ENCODE assay signal across 13 cellular contexts in the genomic region with DNA sequence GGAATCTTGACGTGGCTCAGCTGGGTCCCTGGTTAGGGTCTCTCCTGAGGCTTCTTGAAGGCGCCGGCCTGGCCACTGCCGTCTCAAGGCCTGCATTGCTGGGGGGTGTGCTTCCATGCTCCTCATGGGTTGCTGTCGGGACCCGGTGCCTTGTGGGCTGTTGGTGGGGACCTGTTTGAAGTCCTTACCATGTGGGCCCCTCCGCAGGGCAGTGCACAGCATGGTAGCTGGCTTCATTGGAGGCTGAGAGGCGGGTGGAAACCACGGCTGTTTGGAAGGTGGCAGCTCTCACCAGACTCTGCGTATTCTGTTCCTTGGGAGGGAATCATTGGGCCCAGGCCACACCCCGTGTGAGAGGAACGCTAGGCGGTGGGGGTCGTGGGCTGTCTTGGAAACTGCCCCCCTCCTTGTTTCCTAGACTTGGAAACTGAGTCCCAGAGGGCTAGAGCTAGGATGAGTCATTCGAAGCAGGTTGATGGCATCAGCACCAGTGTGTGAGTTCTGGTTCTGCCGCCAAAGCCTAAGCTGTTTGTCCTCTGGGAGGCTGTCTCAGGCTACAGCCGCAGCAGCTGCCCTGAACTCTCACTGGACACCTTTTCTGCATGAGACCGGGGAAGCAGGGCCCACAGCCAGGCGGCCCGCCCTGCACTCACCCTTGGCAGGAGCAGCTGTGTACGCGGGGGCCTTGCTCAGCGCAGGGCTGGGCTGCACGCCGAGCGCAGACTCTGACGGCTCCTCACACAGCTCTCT. TPM values are rescaled to one million over a fixed set of nuclear protein-coding genes. Genes with fewer than 3 reads are reported as not detected.
DNase-seq lines count a peak whose midpoint lies in the region; ATAC-seq and TF ChIP-seq lines count a peak whose summit lies in the region.
"Had no signal": no experiment of that assay in that cellular context is flagged by ENCODE, and none has a peak within 500 bp of the region (broad histone marks: within the 10 kb centered on the region; RNA-seq: fewer than 3 reads in every experiment).

No MANE protein-coding gene starts in this region.

- H3K36me3 Mint-ChIP-seq in effector memory CD8-positive, alpha-beta T cell (ENCODE audit: insufficient read depth): no peaks in the 10 kb centered on the region

- dilution Hi-C loops in IMR-90 (cut with HindIII; ENCODE audit: low sequenced_read_pairs, unreplicated experiment) (no loop called here), mammary epithelial cell (cut with HindIII; ENCODE audit: low sequenced_read_pairs) (no loop called here)

- ATAC-seq in IMR-90 (ENCODE audit: low read depth): peak; percentile 49
- peak; percentile 97 to 98 for ATAC-seq in gastrocnemius medialis
- ATAC-seq in effector memory CD8-positive, alpha-beta T cell (replicated peaks): no peak
- ATAC-seq: stimulated activated memory B cell treated with anti-CD40 and anti-IgM and Interleukin-4, amounts not matched to agents 10 μg/mL and 1 μg/mL and 100 μg/mL, for 72 hours had no signal

- no peak overlapping the region for H2BK5ac ChIP-seq in IMR-90 (ENCODE audit: low read depth, low read length, poor library complexity, severe bottlenecking)

- H3K9me3 Mint-ChIP-seq in effector memory CD8-positive, alpha-beta T cell: no peaks in the 10 kb centered on the region

- H3K4me3 Mint-ChIP-seq in effector memory CD8-positive, alpha-beta T cell: no peak overlapping the region
- H3K4me3 Mint-ChIP-seq: naive B cell; stimulated activated memory B cell treated with anti-CD40 and anti-IgM and Interleukin-4, amounts not matched to agents 10 μg/mL and 1 μg/mL and 100 μg/mL, for 72 hours had no signal

- H3K4me2 ChIP-seq in IMR-90 (ENCODE audit: low read depth, low read length) (no peak overlapping the region), mammary epithelial cell (ENCODE audit: insufficient read depth, low read depth, low read length) (no peak overlapping the region)
- H3K4me2 ChIP-seq: BLaER1 had no signal

- intact Hi-C loops in IMR-90 (cut with micrococcal nuclease) (no loop called here), gastrocnemius medialis (cut with DNase I; ENCODE audit: low total_unique reads) (loop anchor here (1.0 to 5.0 kb wide), 4 partner anchors 17 to 108 kb away; no protein-coding TSS in a partner anchor), mammary epithelial cell (cut with micrococcal nuclease) (no loop called here)

- no peak overlapping the region for H2BK15ac ChIP-seq in IMR-90 (ENCODE audit: low read depth, low read length)

- H3K9me3 ChIP-seq in IMR-90 (ENCODE audit: control insufficient read depth, insufficient read depth, low read length) (no peaks in the 10 kb centered on the region), gastrocnemius medialis (no peaks in the 10 kb centered on the region), WERI-Rb-1 (ENCODE audit: severe bottlenecking) (peaks cover 3% of the 10 kb centered on the region), mammary epithelial cell (replicated peaks; ENCODE audit: insufficient read depth, low read length) (no peaks in the 10 kb centered on the region)

- H3K4me3 ChIP-seq in IMR-90 (ENCODE audit: insufficient read depth, low read depth, low read length) (no peak overlapping the region), coronary artery (no peak overlapping the region), gastrocnemius medialis (peak overlapping the region in 2 of 4 donors; percentile 3 to 14), WERI-Rb-1 (ENCODE audit: low read depth, low read length) (no peak overlapping the region), mammary epithelial cell (replicated peaks in 1 of 3; ENCODE audit: insufficient read depth in 1 of 3, low read depth in 2 of 3, low read length in 3 of 3) (no peak overlapping the region)
- H3K4me3 ChIP-seq: BLaER1 had no signal

- H3K9ac ChIP-seq in IMR-90 (ENCODE audit: low read depth, low read length) (no peak overlapping the region), mammary epithelial cell (ENCODE audit: insufficient read depth, low read length) (no peak overlapping the region)
- H3K9ac ChIP-seq: BLaER1 had no signal

- H3K79me2 ChIP-seq in mammary epithelial cell (ENCODE audit: insufficient read depth, low read length): peaks cover 33% of the 10 kb centered on the region

- no peak overlapping the region for H2BK20ac ChIP-seq in IMR-90 (ENCODE audit: low read depth, low read length)

- 86% methylated on average over 8 of the region's 27 CpGs; no CpG with 5 or more reads in 1 of the 2 experiments for WGBS in IMR-90 (ENCODE audit: extremely low coverage in 2 of 2, insufficient read length in 1 of 2), 2 experiments
- 95% methylated on average over 20 of the region's 27 CpGs for WGBS in mammary epithelial cell (ENCODE audit: low coverage, missing lambda C conversion rate)

- H3K4me1 Mint-ChIP-seq in effector memory CD8-positive, alpha-beta T cell (ENCODE audit: low read depth in 2 of 2): peaks cover 9 to 14% of the 10 kb centered on the region in 2 donors

- H4K20me1 ChIP-seq in IMR-90 (ENCODE audit: insufficient read depth, low read length) (peaks cover 20% of the 10 kb centered on the region), mammary epithelial cell (ENCODE audit: insufficient read depth, low read length) (peaks cover 7% of the 10 kb centered on the region)

- H2BK120ac ChIP-seq in IMR-90 (ENCODE audit: low read depth, low read length): no peak overlapping the region

- CTCF ChIA-PET in IMR-90 (lab: Yijun Ruan, JAX) (no interaction called here), mammary epithelial cell (lab: Charles Lee; ENCODE audit: low non-redundant PET) (no interaction called here)

- in situ Hi-C loops in IMR-90 (cut with MboI; ENCODE audit: low sequenced_read_pairs): no loop called here
- in situ Hi-C loops in gastrocnemius medialis (cut with MboI; ENCODE audit: low sequenced_read_pairs in 4 of 4): no loop called here
- in situ Hi-C loops in mammary epithelial cell (cut with MboI; ENCODE audit: low sequenced_read_pairs in 2 of 2): no loop called here

- H3K27ac Mint-ChIP-seq in effector memory CD8-positive, alpha-beta T cell: no peak overlapping the region
- H3K27ac Mint-ChIP-seq: stimulated activated memory B cell treated with anti-CD40 and anti-IgM and Interleukin-4, amounts not matched to agents 10 μg/mL and 1 μg/mL and 100 μg/mL, for 72 hours had no signal

- no peak overlapping the region for H2AK5ac ChIP-seq in IMR-90 (ENCODE audit: low read depth, low read length)

- peak overlapping the region; percentile 9 for H2AK9ac ChIP-seq in IMR-90 (replicated peaks; ENCODE audit: low read depth, low read length, poor library complexity)

- TF ChIP-seq CTCF in IMR-90 (conservative IDR thresholded peaks at IDR 0.05; ENCODE audit: low read depth, low read length) (no peak), coronary artery (IDR thresholded peaks at IDR 0.05) (no peak), gastrocnemius medialis (IDR thresholded peaks at IDR 0.05 in 4 of 5, conservative IDR thresholded peaks at IDR 0.05 in 1 of 5) (peak in 1 of 5 experiments; percentile 13), WERI-Rb-1 (IDR thresholded peaks at IDR 0.05; ENCODE audit: low read depth, low read length) (no peak), mammary epithelial cell (conservative IDR thresholded peaks at IDR 0.05 in 1 of 2, IDR thresholded peaks at IDR 0.05 in 1 of 2; ENCODE audit: extremely low read depth in 1 of 2, insufficient read depth in 1 of 2, low read depth in 1 of 2, low read length in 2 of 2) (no peak)

- H4K5ac ChIP-seq in IMR-90 (ENCODE audit: low read depth, low read length): no peak overlapping the region

- H2AFZ ChIP-seq in IMR-90 (replicated peaks; ENCODE audit: low read length, poor library complexity) (no peak overlapping the region), mammary epithelial cell (ENCODE audit: low read depth, low read length) (no peak overlapping the region)

- H3K18ac ChIP-seq in IMR-90 (ENCODE audit: low read depth, low read length): no peak overlapping the region

- TF ChIP-seq POLR2A in IMR-90 (IDR thresholded peaks at IDR 0.05; ENCODE audit: low read depth, low read length) (no peak), gastrocnemius medialis (IDR thresholded peaks at IDR 0.05) (peak in 1 of 2 donors; percentile 24)

- no peak overlapping the region for H4K8ac ChIP-seq in IMR-90 (ENCODE audit: low read depth in 2 of 2, low read length in 2 of 2)

- no peaks in the 10 kb centered on the region for H3K27me3 ChIP-seq in IMR-90 (ENCODE audit: control insufficient read depth, insufficient read depth, low read length)
- H3K27me3 ChIP-seq in layer of hippocampus (ENCODE audit: control insufficient read depth, insufficient read depth, low read length): no peaks in the 10 kb centered on the region
- no peaks in the 10 kb centered on the region for H3K27me3 ChIP-seq in gastrocnemius medialis
- H3K27me3 ChIP-seq in WERI-Rb-1 (ENCODE audit: insufficient read depth, low read depth, severe bottlenecking): no peaks in the 10 kb centered on the region
- no peaks in the 10 kb centered on the region for H3K27me3 ChIP-seq in mammary epithelial cell (ENCODE audit: insufficient read depth, low read length)
- H3K27me3 ChIP-seq: BLaER1 had no signal

- no peak overlapping the region for H3K23ac ChIP-seq in IMR-90 (ENCODE audit: low read depth, low read length)

- no TSS peak for BruUV-seq in IMR-90 (replicated peaks; lab: Mats Ljungman, UMichigan)
- BruUV-seq in mammary epithelial cell (replicated peaks; lab: Mats Ljungman, UMichigan): no TSS peak

- H3K27ac ChIP-seq in IMR-90 (ENCODE audit: insufficient read depth, low read length) (no peak overlapping the region), coronary artery (peak overlapping the region in 1 of 2 donors; percentile 65), layer of hippocampus (ENCODE audit: low read depth, low read length) (peak overlapping the region; percentile 32), gastrocnemius medialis (peak overlapping the region; percentile 83 to 92 (median 88)), WERI-Rb-1 (no peak overlapping the region), mammary epithelial cell (ENCODE audit: insufficient read depth, low read depth, low read length) (no peak overlapping the region)
- H3K27ac ChIP-seq: BLaER1 had no signal

- H3K36me3 ChIP-seq in IMR-90 (ENCODE audit: control insufficient read depth, insufficient read depth, low read length) (peaks cover 15% of the 10 kb centered on the region), gastrocnemius medialis (peaks cover 0 to 10% of the 10 kb centered on the region in 2 donors), WERI-Rb-1 (peaks cover 78% of the 10 kb centered on the region), mammary epithelial cell (ENCODE audit: insufficient read depth, low read length) (no peaks in the 10 kb centered on the region)

- POLR2A ChIA-PET in IMR-90 (lab: Charles Lee; ENCODE audit: unreplicated experiment): no interaction called here

- no peaks in the 10 kb centered on the region for H3K27me3 Mint-ChIP-seq in effector memory CD8-positive, alpha-beta T cell
- H3K27me3 Mint-ChIP-seq: naive B cell; stimulated activated memory B cell treated with anti-CD40 and anti-IgM and Interleukin-4, amounts not matched to agents 10 μg/mL and 1 μg/mL and 100 μg/mL, for 72 hours had no signal

- DNase-seq in IMR-90 (peak; percentile 41), coronary artery (ENCODE audit: low spot score) (peak; percentile 82), gastrocnemius medialis (peak; percentile 92 to 98), WERI-Rb-1 (no peak), mammary epithelial cell (no peak), NCI-H1436 (lab: John Stamatoyannopoulos, UW) (no peak)
- no peak for DNase-seq in effector memory CD8-positive, alpha-beta T cell
- DNase-seq: central memory CD4-positive, alpha-beta T cell; GF-D8; naive B cell had no signal

- H4K91ac ChIP-seq in IMR-90 (ENCODE audit: insufficient read depth, low read depth, low read length): no peak overlapping the region

- no peaks in the 10 kb centered on the region for H3K9me1 ChIP-seq in IMR-90 (ENCODE audit: insufficient read depth, low read length)

- peaks cover 3% of the 10 kb centered on the region; the same call in 1 of the 2 replicates for H3K4me1 ChIP-seq in IMR-90 (ENCODE audit: control insufficient read depth, insufficient read depth, low read length)
- H3K4me1 ChIP-seq in gastrocnemius medialis: peaks cover 16 to 22% of the 10 kb centered on the region in 2 donors
- no peaks in the 10 kb centered on the region for H3K4me1 ChIP-seq in mammary epithelial cell (ENCODE audit: insufficient read depth, low read length)

- H3K14ac ChIP-seq in IMR-90 (replicated peaks; ENCODE audit: low read depth, low read length): no peak overlapping the region

- no peak overlapping the region for H3K56ac ChIP-seq in IMR-90 (ENCODE audit: extremely low read depth, insufficient read depth, low read length)

- no peak for TF ChIP-seq RAD21 in IMR-90 (IDR thresholded peaks at IDR 0.05; ENCODE audit: low read length)

- H3K79me1 ChIP-seq in IMR-90 (ENCODE audit: low read depth in 1 of 2, low read length in 2 of 2): peaks cover 5 to 40% of the 10 kb centered on the region in 2 experiments; a peak in 3 of 4 replicates

- H3K4ac ChIP-seq in IMR-90 (ENCODE audit: low read depth, low read length): no peak overlapping the region

RNA-seq across cellular contexts. Expression of gene ZNF750, which starts 35.2 kb away (rescaled TPM):
- total RNA-seq in IMR-90 (2012; rRNA removed): not detected in 2 replicates
- polyA plus RNA-seq in IMR-90 (2012; rRNA removed): not detected in 2 replicates
- not detected in 2 replicates for polyA plus RNA-seq in IMR-90 (2012; cell fraction: cytosol; rRNA removed)
- 0.07 TPM in 1 of 2 replicates, not detected in the other for polyA plus RNA-seq in IMR-90 (2012; cell fraction: nucleus; rRNA removed; ENCODE audit: low replicate concordance)
- total RNA-seq in gastrocnemius medialis: 10 to 100 TPM in 2 of 4 donors, 1 to 10 TPM in 2; 2.5 to 17.8 (median 11.7) TPM
- total RNA-seq in mammary epithelial cell: 1 to 10 TPM in 1 of 2 donors, under 1 TPM in 1; 0.33 to 1.1 TPM
- polyA plus RNA-seq in mammary epithelial cell: 0.23 TPM
- 3.4 TPM for polyA minus RNA-seq in mammary epithelial cell

RNA-seq across cellular contexts. Expression of gene TBCD, which starts 52.8 kb away (rescaled TPM):
- total RNA-seq in IMR-90 (2012; rRNA removed) (21.7 and 21.9 TPM in 2 replicates), gastrocnemius medialis (10 to 100 TPM; 18.0 to 50.4 (median 33.3) TPM), mammary epithelial cell (10 to 100 TPM; 28.7 to 90.9 TPM)
- polyA plus RNA-seq in IMR-90 (2012; rRNA removed) (54.5 and 68.0 TPM in 2 replicates), mammary epithelial cell (69.5 TPM)
- 49.7 and 56.9 TPM in 2 replicates for polyA plus RNA-seq in IMR-90 (2012; cell fraction: cytosol; rRNA removed)
- 73.6 and 189 TPM in 2 replicates for polyA plus RNA-seq in IMR-90 (2012; cell fraction: nucleus; rRNA removed; ENCODE audit: low replicate concordance)
- 80.5 TPM for polyA minus RNA-seq in mammary epithelial cell

Comparison
In these comparisons a context has a peak if more than half of its experiments do, and no peak if none do; other contexts are left out.
1. DNase-seq: peak in IMR-90 (single experiment), coronary artery (single experiment) and gastrocnemius medialis (2 of 2); none in effector memory CD8-positive, alpha-beta T cell (0 of 3), WERI-Rb-1 (single experiment), mammary epithelial cell (single experiment) and NCI-H1436 (single experiment).
2. H3K27ac ChIP-seq: peak in layer of hippocampus (single experiment) and gastrocnemius medialis (4 of 4); none in IMR-90 (single experiment), WERI-Rb-1 (single experiment) and mammary epithelial cell (single experiment).